ENCODE assay signal across 1 cellular context in genomic region chr21:27581168-27581567, GRCh38.
TF ChIP-seq lines count a peak whose summit lies in the region.

No MANE protein-coding gene starts in this region.

TF ChIP-seq in Ishikawa, 13 proteins besides CTCF, POLR2A, EP300 and RAD21:
- TF ChIP-seq USF1 (IDR thresholded peaks at IDR 0.05) (no peak), MAX (IDR thresholded peaks at IDR 0.05) (no peak), TEAD4 (IDR thresholded peaks at IDR 0.05) (0 out of 2 replicates have a peak, but pooled peaks have one; percentile 13), ZBTB7A (IDR thresholded peaks at IDR 0.05; ENCODE audit: low read depth) (no peak), CREB1 (IDR thresholded peaks at IDR 0.05; ENCODE audit: low read depth) (no peak), EGR1 (IDR thresholded peaks at IDR 0.05) (no peak), NFIC (IDR thresholded peaks at IDR 0.05) (no peak), REST (IDR thresholded peaks at IDR 0.05; ENCODE audit: low read depth) (no peak)
TF ChIP-seq in Ishikawa: peak in this region for 1.
